Comparison of ENCODE assay signal across 8 cellular contexts in the genomic region with DNA sequence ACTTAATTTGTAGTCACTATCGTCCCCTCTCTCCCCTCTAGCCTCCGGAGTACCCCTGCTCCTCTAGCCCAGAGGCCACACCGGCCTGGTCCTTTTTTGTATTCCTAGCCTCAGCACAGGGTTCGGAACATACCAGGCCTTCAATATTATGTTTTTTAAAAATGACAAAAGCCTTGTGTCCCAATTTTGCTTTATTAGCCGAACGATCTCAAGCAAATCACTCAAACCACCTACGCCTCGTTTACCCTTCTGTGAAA. TPM values are rescaled to one million over a fixed set of nuclear protein-coding genes. Genes with fewer than 3 reads are reported as not detected.
DNase-seq lines count a peak whose midpoint lies in the region; ATAC-seq and TF ChIP-seq lines count a peak whose summit lies in the region.

No MANE protein-coding gene starts in this region.

- H3K27ac ChIP-seq in SK-N-MC: peak overlapping the region; percentile 76
- H3K27ac ChIP-seq in parathyroid adenoma: peak overlapping the region; percentile 89

- H3K27me3 ChIP-seq in parathyroid adenoma (ENCODE audit: control insufficient read depth, insufficient read depth, low read length): no peaks in the 10 kb centered on the region

- H3K4me3 ChIP-seq in SK-N-MC (peak overlapping the region; percentile 97), fibroblast of the aortic adventitia (ENCODE audit: low read depth, low read length) (peak overlapping the region; percentile 98), parathyroid adenoma (ENCODE audit: low read depth, low read length) (peak overlapping the region; percentile 83)

- H3K79me2 ChIP-seq in parathyroid adenoma: peaks cover 11% of the 10 kb centered on the region

- peak overlapping the region; percentile 97 for H3K9ac ChIP-seq in SK-N-MC (ENCODE audit: insufficient read length)
- peak overlapping the region; percentile 1 for H3K9ac ChIP-seq in parathyroid adenoma

- H3K36me3 ChIP-seq in SK-N-MC (ENCODE audit: insufficient read depth, low read length): peaks cover 26% of the 10 kb centered on the region
- no peaks in the 10 kb centered on the region for H3K36me3 ChIP-seq in parathyroid adenoma (ENCODE audit: control insufficient read depth, insufficient read depth, low read length)

- peaks cover 7% of the 10 kb centered on the region for H3K4me1 ChIP-seq in parathyroid adenoma

- H3K4me2 ChIP-seq in parathyroid adenoma (ENCODE audit: low read length): peak overlapping the region; percentile 86

- ATAC-seq in GM18498 (IDR thresholded peaks at IDR 0.05; ENCODE audit: unreplicated experiment) (peak; percentile 10), HG02642 (IDR thresholded peaks at IDR 0.05; ENCODE audit: poor library complexity, unreplicated experiment) (peak; percentile 24), HG03460 (IDR thresholded peaks at IDR 0.05; ENCODE audit: unreplicated experiment) (no peak)

- TF ChIP-seq CTCF in fibroblast of the aortic adventitia (IDR thresholded peaks at IDR 0.05; ENCODE audit: insufficient read depth, low read length): no peak
- TF ChIP-seq CTCF in parathyroid adenoma (IDR thresholded peaks at IDR 0.05): no peak

- H3K9me3 ChIP-seq in SK-N-MC (ENCODE audit: low read depth, low read length) (no peaks in the 10 kb centered on the region), parathyroid adenoma (ENCODE audit: control insufficient read depth, low read length) (no peaks in the 10 kb centered on the region)

- peak overlapping the region; percentile 57 for H2AFZ ChIP-seq in parathyroid adenoma

- DNase-seq in SK-N-MC (ENCODE audit: low read depth, low spot score) (no peak), fibroblast of the aortic adventitia (ENCODE audit: low read depth) (no peak), NCI-H1417 treated with DMSO at 0.1 percent for 48 hours (lab: John Stamatoyannopoulos, UW) (no peak), activated gamma-delta T cell (lab: John Stamatoyannopoulos, UW) (no peak)

RNA-seq across cellular contexts. Expression of a gene that starts 0.5 kb away (rescaled TPM):
- total RNA-seq in fibroblast of the aortic adventitia (ENCODE audit: low replicate concordance): 147 and 154 TPM in 2 replicates
